Comparison of ENCODE assay signal across 1 cellular context in genomic region chr10:50355693-50356480, GRCh38.
TF ChIP-seq lines count a peak whose summit lies in the region.
"Not testable (repeated sequence)": the region's sequence is repeated elsewhere in the genome, so short reads cannot be mapped to it uniquely, and the experiment has no call there.

No MANE protein-coding gene starts in this region.

TF ChIP-seq in K562, 482 proteins besides CTCF, POLR2A, EP300 and RAD21 (continued from another document and continues in another):
- TF ChIP-seq TSHZ1 (CRISPR knock-in tag; IDR thresholded peaks at IDR 0.05) (peak; percentile 15; the same call in 1 of the 2 replicates), PTRF (tag; IDR thresholded peaks at IDR 0.05) (peak; percentile 74), BRD9 (IDR thresholded peaks at IDR 0.05; ENCODE audit: low read depth, partially characterized antibody) (peak; percentile 56), HINFP (tag; conservative IDR thresholded peaks at IDR 0.05; ENCODE audit: low read depth) (peak; percentile 66), IRF9 (tag; IDR thresholded peaks at IDR 0.05) (peak; percentile 79), NUFIP1 (IDR thresholded peaks at IDR 0.05; ENCODE audit: partially characterized antibody) (peak; percentile 73), ATF3 (IDR thresholded peaks at IDR 0.05) (peak; percentile 19; the same call in 1 of the 2 replicates), ARNT (IDR thresholded peaks at IDR 0.05) (peak; percentile 41 to 58; a peak in 2 of 4 replicates), SMAD4 (CRISPR knock-in tag; conservative IDR thresholded peaks at IDR 0.05) (peak; percentile 95), DMBX1 (CRISPR knock-in tag; IDR thresholded peaks at IDR 0.05; ENCODE audit: borderline replicate concordance) (peak; percentile 98), CXXC5 (CRISPR knock-in tag; IDR thresholded peaks at IDR 0.05) (peak; percentile 86), ETV1 (tag; conservative IDR thresholded peaks at IDR 0.05; ENCODE audit: low read depth) (peak; percentile 62), ZBTB2 (IDR thresholded peaks at IDR 0.05) (peak; percentile 73), ATF1 (tag; IDR thresholded peaks at IDR 0.05) (peak; percentile 54; the same call in 1 of the 2 replicates), NCOA1 (IDR thresholded peaks at IDR 0.05; ENCODE audit: low read depth) (peak; percentile 48; the same call in 1 of the 2 replicates), POLR2G (IDR thresholded peaks at IDR 0.05; ENCODE audit: low read depth, low read length) (peak; percentile 51), BCOR (IDR thresholded peaks at IDR 0.05) (peak; percentile 62), ZNF24 (IDR thresholded peaks at IDR 0.05) (peak; percentile 24; the same call in 1 of the 2 replicates), HDAC2 (IDR thresholded peaks at IDR 0.05) (peak; percentile 59), SMARCE1 (IDR thresholded peaks at IDR 0.05) (peak; percentile 47; the same call in 1 of the 2 replicates), EP400 (IDR thresholded peaks at IDR 0.05) (peak; percentile 68), ZNF740 (tag; IDR thresholded peaks at IDR 0.05) (peak in 1 of 2 experiments; percentile 56; a peak in 1 of 4 replicates), ZBTB34 (CRISPR knock-in tag; IDR thresholded peaks at IDR 0.05) (0 out of 2 replicates have a peak, but pooled peaks have one; percentile 49), HDAC8 (tag; IDR thresholded peaks at IDR 0.05) (0 out of 2 replicates have a peak, but pooled peaks have one; percentile 30), ARID1B (IDR thresholded peaks at IDR 0.05) (peak; percentile 90), TAL1 (IDR thresholded peaks at IDR 0.05) (peak; percentile 80), GATAD2B (IDR thresholded peaks at IDR 0.05; ENCODE audit: borderline replicate concordance) (peak; percentile 87), FOXM1 (IDR thresholded peaks at IDR 0.05; ENCODE audit: low read depth) (peak; percentile 61; the same call in 1 of the 2 replicates), ZBTB33 (CRISPR knock-in tag; IDR thresholded peaks at IDR 0.05) (peak; percentile 98), TOE1 (IDR thresholded peaks at IDR 0.05; ENCODE audit: borderline replicate concordance) (peak; percentile 58; the same call in 1 of the 2 replicates), MYC (CRISPR knock-in tag; IDR thresholded peaks at IDR 0.05; ENCODE audit: borderline replicate concordance, low read depth) (0 out of 2 replicates have a peak, but pooled peaks have one; percentile 29), NR2C1 (IDR thresholded peaks at IDR 0.05) (0 out of 2 replicates have a peak, but pooled peaks have one; percentile 68), NR2C1 (tag; IDR thresholded peaks at IDR 0.05) (peak; percentile 85), MNT (conservative IDR thresholded peaks at IDR 0.05) (peak; percentile 39 to 73; a peak in 3 of 4 replicates), ID3 (tag; IDR thresholded peaks at IDR 0.05) (peak; percentile 92), NCOR1 (IDR thresholded peaks at IDR 0.05) (peak; percentile 85), MEIS2 (IDR thresholded peaks at IDR 0.05; ENCODE audit: partially characterized antibody) (peak; percentile 24), DPF2 (IDR thresholded peaks at IDR 0.05) (peak; percentile 87), NFRKB (IDR thresholded peaks at IDR 0.05; ENCODE audit: low read depth) (peak; percentile 45; the same call in 1 of the 2 replicates), CREB3 (tag; conservative IDR thresholded peaks at IDR 0.05; ENCODE audit: low read depth) (peak; percentile 89), CTBP1 (IDR thresholded peaks at IDR 0.05; ENCODE audit: borderline replicate concordance) (peak; percentile 64; the same call in 1 of the 2 replicates)
- TF ChIP-seq ATF3 (CRISPR knock-in tag; conservative IDR thresholded peaks at IDR 0.05); ATF1 (CRISPR knock-in tag; IDR thresholded peaks at IDR 0.05); ZNF740 (CRISPR knock-in tag; IDR thresholded peaks at IDR 0.05); FOXM1 (CRISPR knock-in tag; IDR thresholded peaks at IDR 0.05; ENCODE audit: low read depth); TOE1 (CRISPR knock-in tag; IDR thresholded peaks at IDR 0.05; ENCODE audit: borderline replicate concordance, low read depth); MYC (IDR thresholded peaks at IDR 0.05; ENCODE audit: low read depth, low read length); ID3 (CRISPR knock-in tag; IDR thresholded peaks at IDR 0.05): not testable (repeated sequence)
